ENCODE assay signal across 8 cellular contexts in genomic region chr19:14247548-14248471, GRCh38. TPM values are rescaled to one million over a fixed set of nuclear protein-coding genes. Genes with fewer than 3 reads are reported as not detected.
DNase-seq lines count a peak whose midpoint lies in the region; FAIRE-seq and TF ChIP-seq lines count a peak whose summit lies in the region.
"Not testable (repeated sequence)": the region's sequence is repeated elsewhere in the genome, so short reads cannot be mapped to it uniquely, and the experiment has no call there.

No MANE protein-coding gene starts in this region.

- not testable (repeated sequence) for H3K36me3 ChIP-seq in CD8-positive, alpha-beta memory T cell (ENCODE audit: insufficient read depth, low read length); endothelial cell of umbilical vein (ENCODE audit: control insufficient read depth in 2 of 2, extremely low read depth in 1 of 2, insufficient read depth in 2 of 2, low read length in 2 of 2); stomach

- H3K9me3 Mint-ChIP-seq in CD8-positive, alpha-beta memory T cell; T-helper 2 cell treated with Interferon-gamma antibody and Interleukin-4, amounts not matched to agents 5 μg/mL and 100 μg/mL, for 36 hours; activated naive CD8-positive, alpha-beta T cell (ENCODE audit: low read depth): not testable (repeated sequence)

- peak; percentile 40 for FAIRE-seq in endothelial cell of umbilical vein (lab: Jason Lieb, UNC)

- not testable (repeated sequence) for H3K79me2 ChIP-seq in endothelial cell of umbilical vein (ENCODE audit: control insufficient read depth, insufficient read depth, low read length)

- not testable (repeated sequence) for H3K4me1 ChIP-seq in CD8-positive, alpha-beta memory T cell (ENCODE audit: insufficient read depth, low read length); endothelial cell of umbilical vein (ENCODE audit: control insufficient read depth, extremely low read depth, insufficient read depth, low read length)
- H3K4me1 ChIP-seq in stomach, result peaks cover 7 to 25% (median 21%) of the 10 kb centered on the region in 4 donors

- not testable (repeated sequence) for H3K36me3 Mint-ChIP-seq in CD8-positive, alpha-beta memory T cell; T-helper 2 cell treated with Interferon-gamma antibody and Interleukin-4, amounts not matched to agents 5 μg/mL and 100 μg/mL, for 36 hours (ENCODE audit: low read depth); activated naive CD8-positive, alpha-beta T cell

- H3K9me3 ChIP-seq in CD8-positive, alpha-beta memory T cell (ENCODE audit: low read length); endothelial cell of umbilical vein (replicated peaks; ENCODE audit: control insufficient read depth, insufficient read depth, low read length); stomach: not testable (repeated sequence)

- dilution Hi-C loops in endothelial cell of umbilical vein (cut with MboI; ENCODE audit: extremely low pct_ligation_motif_present, low sequenced_read_pairs), result not testable (repeated sequence)

- not testable (repeated sequence) for H3K27me3 Mint-ChIP-seq in CD8-positive, alpha-beta memory T cell; T-helper 2 cell treated with Interferon-gamma antibody and Interleukin-4, amounts not matched to agents 5 μg/mL and 100 μg/mL, for 36 hours (ENCODE audit: low read depth); activated naive CD8-positive, alpha-beta T cell

- H3K4me2 ChIP-seq in endothelial cell of umbilical vein (ENCODE audit: insufficient read depth, low read length), result not testable (repeated sequence)

- H3K27ac Mint-ChIP-seq in CD8-positive, alpha-beta memory T cell, result peak overlapping the region in 4 of 8 donors; percentile 58 to 89 (median 74)
- H3K27ac Mint-ChIP-seq in T-helper 2 cell treated with Interferon-gamma antibody and Interleukin-4, amounts not matched to agents 5 μg/mL and 100 μg/mL, for 36 hours, result peak overlapping the region; percentile 62
- H3K27ac Mint-ChIP-seq in activated naive CD8-positive, alpha-beta T cell, result peak overlapping the region; percentile 78

- CTCF ChIA-PET in CD8-positive, alpha-beta memory T cell (lab: Charles Lee), result not testable (repeated sequence)
- CTCF ChIA-PET in endothelial cell of umbilical vein (lab: Charles Lee), result interaction anchor here (1.8 kb wide), 1 partner anchor 30 kb away, joined by 3 read pairs; no protein-coding TSS in a partner anchor

- TF ChIP-seq POLR2A in endothelial cell of umbilical vein (IDR thresholded peaks at IDR 0.05; ENCODE audit: low read depth, low read length); stomach (IDR thresholded peaks at IDR 0.05): not testable (repeated sequence)

- POLR2A ChIA-PET in CD8-positive, alpha-beta memory T cell (lab: Charles Lee), result interaction anchor here (0.6 kb wide), 1 partner anchor 170 kb away, joined by 3 read pairs; no protein-coding TSS in a partner anchor
- POLR2A ChIA-PET in endothelial cell of umbilical vein (lab: Charles Lee), result interaction anchor here (0.6 kb wide), 1 partner anchor 46 kb away, joined by 5 read pairs; no protein-coding TSS in a partner anchor

- BruUV-seq in endothelial cell of umbilical vein (replicated peaks; lab: Mats Ljungman, UMichigan), result not testable (repeated sequence)

- not testable (repeated sequence) for TF ChIP-seq CTCF in endothelial cell of umbilical vein (IDR thresholded peaks at IDR 0.05; ENCODE audit: extremely low read depth in 1 of 2, insufficient read depth in 1 of 2, low read depth in 1 of 2, low read length in 2 of 2); stomach (IDR thresholded peaks at IDR 0.05)

- peaks cover 6 to 12% (median 7%) of the 10 kb centered on the region in 3 donors for H3K4me1 Mint-ChIP-seq in CD8-positive, alpha-beta memory T cell
- not testable (repeated sequence) for H3K4me1 Mint-ChIP-seq in T-helper 2 cell treated with Interferon-gamma antibody and Interleukin-4, amounts not matched to agents 5 μg/mL and 100 μg/mL, for 36 hours (ENCODE audit: low read depth); activated naive CD8-positive, alpha-beta T cell (ENCODE audit: low read depth)

- H3K9ac ChIP-seq in endothelial cell of umbilical vein (replicated peaks; ENCODE audit: extremely low read depth, insufficient read depth, low read length), result not testable (repeated sequence)

- peak in 1 of 5 donors; percentile 13 for DNase-seq in CD8-positive, alpha-beta memory T cell
- DNase-seq in NCI-H1105 (lab: John Stamatoyannopoulos, UW) (peak; percentile 21), iPS-NIHi7 (ENCODE audit: extremely low spot score) (peak; percentile 64), nucleus accumbens (lab: John Stamatoyannopoulos, UW) (peak in 31 of 56 donors; percentile 5 to 56 (median 34))
- not testable (repeated sequence) for DNase-seq in T-helper 2 cell treated with Interferon-gamma antibody and Interleukin-4, amounts not matched to agents 5 μg/mL and 100 μg/mL, for 36 hours (ENCODE audit: low spot score); endothelial cell of umbilical vein (ENCODE audit: low read depth, low spot score); stomach

- H3K4me3 Mint-ChIP-seq in CD8-positive, alpha-beta memory T cell, result peak overlapping the region; percentile 34 to 83 (median 70)
- H3K4me3 Mint-ChIP-seq in T-helper 2 cell treated with Interferon-gamma antibody and Interleukin-4, amounts not matched to agents 5 μg/mL and 100 μg/mL, for 36 hours, result peak overlapping the region; percentile 40
- peak overlapping the region; percentile 64 for H3K4me3 Mint-ChIP-seq in activated naive CD8-positive, alpha-beta T cell

- WGBS in stomach, 5 donors, result 6 to 12% (median 10%) methylated on average over 33 to 38 of the region's 38 CpGs

- intact Hi-C loops in endothelial cell of umbilical vein (cut with micrococcal nuclease); stomach (cut with DNase I; ENCODE audit: low total_unique reads): not testable (repeated sequence)

- peak overlapping the region; percentile 73 for H2AFZ ChIP-seq in endothelial cell of umbilical vein (ENCODE audit: low read depth, low read length)

- not testable (repeated sequence) for H4K20me1 ChIP-seq in endothelial cell of umbilical vein (replicated peaks; ENCODE audit: control insufficient read depth, extremely low read depth, insufficient read depth, low read length)

- H3K27me3 ChIP-seq in CD8-positive, alpha-beta memory T cell (ENCODE audit: insufficient read depth, low read length, poor library complexity, severe bottlenecking); endothelial cell of umbilical vein (ENCODE audit: control insufficient read depth in 2 of 2, insufficient read depth in 2 of 2, low read length in 2 of 2): not testable (repeated sequence)
- peaks cover 0 to 31% (median 20%) of the 10 kb centered on the region in 3 donors for H3K27me3 ChIP-seq in stomach

- not testable (repeated sequence) for H3K4me3 ChIP-seq in CD8-positive, alpha-beta memory T cell (ENCODE audit: low read length); endothelial cell of umbilical vein (replicated peaks in 1 of 3; ENCODE audit: insufficient read depth in 1 of 3, low read depth in 1 of 3, low read length in 3 of 3)
- H3K4me3 ChIP-seq in stomach, result peak overlapping the region; percentile 48 to 59 (median 56)

- not testable (repeated sequence) for H3K9me1 ChIP-seq in endothelial cell of umbilical vein (replicated peaks; ENCODE audit: control insufficient read depth, extremely low read depth, insufficient read depth, low read length)

- not testable (repeated sequence) for H3K27ac ChIP-seq in CD8-positive, alpha-beta memory T cell (ENCODE audit: low read depth, low read length); endothelial cell of umbilical vein (ENCODE audit: insufficient read depth, low read depth, low read length)
- H3K27ac ChIP-seq in stomach, result peak overlapping the region in 1 of 5 donors; percentile 70

- not testable (repeated sequence) for TF ChIP-seq EP300 in stomach (IDR thresholded peaks at IDR 0.05)

RNA-seq across cellular contexts. Expression of gene ADGRL1, which starts 41.8 kb away (rescaled TPM):
- total RNA-seq in CD8-positive, alpha-beta memory T cell, result 1 to 10 TPM; 5.8 TPM
- polyA plus RNA-seq in CD8-positive, alpha-beta memory T cell, result 0.81 TPM
- total RNA-seq in endothelial cell of umbilical vein, result 5.4 and 7.3 TPM in 2 replicates
- 8.3 and 9.0 TPM in 2 replicates for polyA plus RNA-seq in endothelial cell of umbilical vein
- 2.9 and 3.6 TPM in 2 replicates for polyA plus RNA-seq in endothelial cell of umbilical vein (2011; cell fraction: cytosol; rRNA removed)
- 12.1 and 14.1 TPM in 2 replicates for polyA plus RNA-seq in endothelial cell of umbilical vein (2011; cell fraction: nucleus; rRNA removed)
- polyA plus RNA-seq in endothelial cell of umbilical vein (2012), result 3.2 and 5.6 TPM in 2 replicates
- 12.1 and 24.4 TPM in 2 replicates for polyA minus RNA-seq in endothelial cell of umbilical vein
- polyA minus RNA-seq in endothelial cell of umbilical vein (2011; cell fraction: cytosol; rRNA and poly(A)+ RNA removed), result 8.3 TPM
- 9.6 and 16.1 TPM in 2 replicates for polyA minus RNA-seq in endothelial cell of umbilical vein (2011; cell fraction: nucleus; rRNA and poly(A)+ RNA removed)
- total RNA-seq in stomach, result 10 to 100 TPM in 4 of 5 donors, 1 to 10 TPM in 1; 9.0 to 24.5 (median 18.7) TPM
- polyA plus RNA-seq in stomach, result 10 to 100 TPM in 1 of 3 donors, 1 to 10 TPM in 2; 6.0 to 11.0 (median 6.7) TPM
